ENCODE assay signal across 2 cellular contexts in genomic region chr14:22539831-22540230, GRCh38.
TF ChIP-seq lines count a peak whose summit lies in the region.

No MANE protein-coding gene starts in this region.

TF ChIP-seq in HepG2, 621 proteins besides CTCF, POLR2A, EP300 and RAD21:
- TF ChIP-seq MAFF (IDR thresholded peaks at IDR 0.05; ENCODE audit: low read depth, low read length) (peak; percentile 67), TCF12 (IDR thresholded peaks at IDR 0.05) (no peak), TCF12 (CRISPR knock-in tag; IDR thresholded peaks at IDR 0.05) (no peak), THAP11 (CRISPR knock-in tag; IDR thresholded peaks at IDR 0.05) (no peak), TAF15 (IDR thresholded peaks at IDR 0.05; ENCODE audit: low read depth, low read length, poor library complexity, severe bottlenecking) (no peak), SRF (IDR thresholded peaks at IDR 0.05; ENCODE audit: low read depth, low read length) (no peak), ESRRA (CRISPR knock-in tag; IDR thresholded peaks at IDR 0.05; ENCODE audit: low read depth) (no peak), ZNF282 (IDR thresholded peaks at IDR 0.05; ENCODE audit: partially characterized antibody) (no peak), HMG20A (CRISPR knock-in tag; IDR thresholded peaks at IDR 0.05; ENCODE audit: borderline replicate concordance) (no peak), NFE2L2 (IDR thresholded peaks at IDR 0.05; ENCODE audit: low read length) (peak; percentile 88), ZNF225 (CRISPR knock-in tag; IDR thresholded peaks at IDR 0.05) (no peak), MAFK (conservative IDR thresholded peaks at IDR 0.05 in 1 of 2, IDR thresholded peaks at IDR 0.05 in 1 of 2; ENCODE audit: low read length in 2 of 2) (peak; percentile 86 to 89)
- TF ChIP-seq, protein P1, sequence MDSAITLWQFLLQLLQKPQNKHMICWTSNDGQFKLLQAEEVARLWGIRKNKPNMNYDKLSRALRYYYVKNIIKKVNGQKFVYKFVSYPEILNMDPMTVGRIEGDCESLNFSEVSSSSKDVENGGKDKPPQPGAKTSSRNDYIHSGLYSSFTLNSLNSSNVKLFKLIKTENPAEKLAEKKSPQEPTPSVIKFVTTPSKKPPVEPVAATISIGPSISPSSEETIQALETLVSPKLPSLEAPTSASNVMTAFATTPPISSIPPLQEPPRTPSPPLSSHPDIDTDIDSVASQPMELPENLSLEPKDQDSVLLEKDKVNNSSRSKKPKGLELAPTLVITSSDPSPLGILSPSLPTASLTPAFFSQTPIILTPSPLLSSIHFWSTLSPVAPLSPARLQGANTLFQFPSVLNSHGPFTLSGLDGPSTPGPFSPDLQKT (CRISPR knock-in tag; IDR thresholded peaks at IDR 0.05; ENCODE audit: borderline replicate concordance), result no peak
- TF ChIP-seq, protein P2, sequence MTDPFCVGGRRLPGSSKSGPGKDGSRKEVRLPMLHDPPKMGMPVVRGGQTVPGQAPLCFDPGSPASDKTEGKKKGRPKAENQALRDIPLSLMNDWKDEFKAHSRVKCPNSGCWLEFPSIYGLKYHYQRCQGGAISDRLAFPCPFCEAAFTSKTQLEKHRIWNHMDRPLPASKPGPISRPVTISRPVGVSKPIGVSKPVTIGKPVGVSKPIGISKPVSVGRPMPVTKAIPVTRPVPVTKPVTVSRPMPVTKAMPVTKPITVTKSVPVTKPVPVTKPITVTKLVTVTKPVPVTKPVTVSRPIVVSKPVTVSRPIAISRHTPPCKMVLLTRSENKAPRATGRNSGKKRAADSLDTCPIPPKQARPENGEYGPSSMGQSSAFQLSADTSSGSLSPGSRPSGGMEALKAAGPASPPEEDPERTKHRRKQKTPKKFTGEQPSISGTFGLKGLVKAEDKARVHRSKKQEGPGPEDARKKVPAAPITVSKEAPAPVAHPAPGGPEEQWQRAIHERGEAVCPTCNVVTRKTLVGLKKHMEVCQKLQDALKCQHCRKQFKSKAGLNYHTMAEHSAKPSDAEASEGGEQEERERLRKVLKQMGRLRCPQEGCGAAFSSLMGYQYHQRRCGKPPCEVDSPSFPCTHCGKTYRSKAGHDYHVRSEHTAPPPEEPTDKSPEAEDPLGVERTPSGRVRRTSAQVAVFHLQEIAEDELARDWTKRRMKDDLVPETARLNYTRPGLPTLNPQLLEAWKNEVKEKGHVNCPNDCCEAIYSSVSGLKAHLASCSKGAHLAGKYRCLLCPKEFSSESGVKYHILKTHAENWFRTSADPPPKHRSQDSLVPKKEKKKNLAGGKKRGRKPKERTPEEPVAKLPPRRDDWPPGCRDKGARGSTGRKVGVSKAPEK (CRISPR knock-in tag; IDR thresholded peaks at IDR 0.05; ENCODE audit: borderline replicate concordance), result no peak

TF ChIP-seq in GM12878, 131 proteins besides CTCF, POLR2A, EP300 and RAD21:
- no peak for TF ChIP-seq NR2F1 (conservative IDR thresholded peaks at IDR 0.05)
- peak; percentile 36; the same call in 1 of the 2 replicates for TF ChIP-seq BACH1 (IDR thresholded peaks at IDR 0.05; ENCODE audit: borderline replicate concordance)
